Comparison of ENCODE assay signal across 8 cellular contexts in genomic region chr21:35940074-35940927, GRCh38.
DNase-seq lines count a peak whose midpoint lies in the region; ATAC-seq and TF ChIP-seq lines count a peak whose summit lies in the region.

No MANE protein-coding gene starts in this region.

- no peak overlapping the region for H3K27ac Mint-ChIP-seq in activated naive CD4-positive, alpha-beta T cell treated with anti-CD3 and anti-CD28 coated beads for 36 hours

- intact Hi-C loops in activated naive CD4-positive, alpha-beta T cell treated with anti-CD3 and anti-CD28 coated beads for 36 hours (cut with micrococcal nuclease), result loop anchor here (5.0 to 10.0 kb wide), 2 partner anchors 84 to 538 kb away; no protein-coding TSS in a partner anchor

- H3K36me3 ChIP-seq in osteoblast (ENCODE audit: insufficient read depth, low read length), result no peaks in the 10 kb centered on the region

- no peaks in the 10 kb centered on the region for H3K27me3 Mint-ChIP-seq in activated naive CD4-positive, alpha-beta T cell treated with anti-CD3 and anti-CD28 coated beads for 36 hours (ENCODE audit: low read depth)

- no peak overlapping the region for H3K4me3 Mint-ChIP-seq in activated naive CD4-positive, alpha-beta T cell treated with anti-CD3 and anti-CD28 coated beads for 36 hours

- no peaks in the 10 kb centered on the region for H3K9me3 ChIP-seq in osteoblast (ENCODE audit: low read depth, low read length)

- H2AFZ ChIP-seq in osteoblast (ENCODE audit: low read length), result peak overlapping the region; percentile 81

- ATAC-seq in GM19467 (IDR thresholded peaks at IDR 0.05; ENCODE audit: unreplicated experiment) (no peak), HG02938 (IDR thresholded peaks at IDR 0.05; ENCODE audit: unreplicated experiment) (no peak)

- H3K9me3 Mint-ChIP-seq in activated naive CD4-positive, alpha-beta T cell treated with anti-CD3 and anti-CD28 coated beads for 36 hours, result no peaks in the 10 kb centered on the region

- no peaks in the 10 kb centered on the region for H3K79me2 ChIP-seq in osteoblast (ENCODE audit: insufficient read depth, low read length)

- TF ChIP-seq CTCF in fibroblast of the aortic adventitia (IDR thresholded peaks at IDR 0.05; ENCODE audit: insufficient read depth, low read length) (peak; percentile 79), osteoblast (IDR thresholded peaks at IDR 0.05; ENCODE audit: extremely low read depth, low read depth, low read length) (peak; percentile 88)

- H3K4me1 Mint-ChIP-seq in activated naive CD4-positive, alpha-beta T cell treated with anti-CD3 and anti-CD28 coated beads for 36 hours (ENCODE audit: low read depth), result no peaks in the 10 kb centered on the region

- H3K4me3 ChIP-seq in fibroblast of the aortic adventitia (ENCODE audit: low read depth, low read length) (no peak overlapping the region), osteoblast (ENCODE audit: insufficient read depth, low read length) (peak overlapping the region; percentile 42)

- H3K27me3 ChIP-seq in osteoblast (ENCODE audit: insufficient read depth, low read length), result no peaks in the 10 kb centered on the region

- H3K36me3 Mint-ChIP-seq in activated naive CD4-positive, alpha-beta T cell treated with anti-CD3 and anti-CD28 coated beads for 36 hours (ENCODE audit: low read depth), result no peaks in the 10 kb centered on the region

- no peaks in the 10 kb centered on the region for H4K20me1 ChIP-seq in osteoblast (ENCODE audit: insufficient read depth, low read length)

- H3K4me2 ChIP-seq in osteoblast (ENCODE audit: insufficient read depth, low read length), result peak overlapping the region; percentile 72

- CTCF ChIA-PET in activated naive CD4-positive, alpha-beta T cell treated with anti-CD3 and anti-CD28 coated beads for 36 hours (lab: Charles Lee), result no interaction called here

- peak; percentile 29 for DNase-seq in activated naive CD4-positive, alpha-beta T cell treated with anti-CD3 and anti-CD28 coated beads for 36 hours
- no peak for DNase-seq in activated naive CD4-positive, alpha-beta T cell treated with Interleukin-2 at 50 U/mL for 16 hours
- DNase-seq in NCI-H146 treated with DMSO at 0.1 percent for 48 hours (lab: John Stamatoyannopoulos, UW; ENCODE audit: unreplicated experiment) (peak; percentile 56), T1000 (lab: John Stamatoyannopoulos, UW) (peak; percentile 3), fibroblast of the aortic adventitia (ENCODE audit: low read depth) (peak; percentile 89), osteoblast (ENCODE audit: insufficient read length, low spot score, missing footprints) (no peak)

- peaks cover 5% of the 10 kb centered on the region for H3K4me1 ChIP-seq in osteoblast (ENCODE audit: insufficient read depth, low read length)

- H3K27ac ChIP-seq in osteoblast (ENCODE audit: low read depth, low read length), result no peak overlapping the region

Comparison
In these comparisons a context has a peak if more than half of its experiments do, and no peak if none do; other contexts are left out.
1. DNase-seq: peak in activated naive CD4-positive, alpha-beta T cell treated with anti-CD3 and anti-CD28 coated beads for 36 hours (single experiment), NCI-H146 treated with DMSO at 0.1 percent for 48 hours (single experiment), T1000 (single experiment) and fibroblast of the aortic adventitia (single experiment); none in activated naive CD4-positive, alpha-beta T cell treated with Interleukin-2 at 50 U/mL for 16 hours (single experiment) and osteoblast (single experiment).